21 cellular contexts compared by ENCODE assay signal in genomic region chr14:95153866-95154265, GRCh38. TPM values are rescaled to one million over a fixed set of nuclear protein-coding genes. Genes with fewer than 3 reads are reported as not detected.
DNase-seq lines count a peak whose midpoint lies in the region; ATAC-seq and TF ChIP-seq lines count a peak whose summit lies in the region.
"Had no signal": no experiment of that assay in that cellular context is flagged by ENCODE, and none has a peak within 500 bp of the region (broad histone marks: within the 10 kb centered on the region; RNA-seq: fewer than 3 reads in every experiment).

No MANE protein-coding gene starts in this region.

- DNase-seq in stimulated activated naive CD8-positive, alpha-beta T cell treated with anti-CD3 and anti-CD28 coated beads, Interleukin-15, amount 100 ng/mL, for 72 hours = no peak
- DNase-seq in endodermal cell = no peak
- DNase-seq in stimulated activated CD4-positive, alpha-beta T cell treated with anti-CD3 and anti-CD28 coated beads, Interleukin-2, amount 100 ng/mL, for 24 hours = no peak
- no peak for DNase-seq in CD14-positive monocyte (ENCODE audit: low spot score)
- no peak for DNase-seq in stimulated activated naive CD4-positive, alpha-beta T cell (lab: John Stamatoyannopoulos, UW)
- DNase-seq: activated gamma-delta T cell; amygdala; effector CD8-positive, alpha-beta T cell; GOT3; left lung; NCI-H1417; occipital lobe; stimulated activated CD4-positive, alpha-beta T cell treated with anti-CD3 and anti-CD28 coated beads, Interleukin-15, amount 100 ng/mL, for 24 hours; T1000; thyroid gland had no signal

- peaks cover 66% of the 10 kb centered on the region for H3K4me1 ChIP-seq in Loucy (ENCODE audit: insufficient read depth, low read length, poor library complexity, severe bottlenecking)
- peaks cover 6% of the 10 kb centered on the region for H3K4me1 ChIP-seq in endodermal cell (ENCODE audit: control insufficient read depth, insufficient read depth, low read length)

- H3K4me3 ChIP-seq in Loucy (ENCODE audit: low read length, poor library complexity, severe bottlenecking) (peak overlapping the region; percentile 99), endodermal cell (ENCODE audit: low read length) (peak overlapping the region; percentile 96)
- H3K4me3 ChIP-seq: left lung, right atrium auricular region, SJSA1, thyroid gland had no signal

- H3K36me3 ChIP-seq in Loucy (ENCODE audit: insufficient read depth, low read length) (no peaks in the 10 kb centered on the region), endodermal cell (ENCODE audit: control insufficient read depth, insufficient read depth, low read length) (peaks cover 4% of the 10 kb centered on the region)
- H3K36me3 ChIP-seq: left lung, right atrium auricular region, thyroid gland had no signal

- H2AFZ ChIP-seq in Loucy (ENCODE audit: low read length) = no peak overlapping the region

- intact Hi-C loops in CD14-positive monocyte (cut with micrococcal nuclease) = loop anchor here in 1 of 2 donors (10.0 kb wide), 1 partner anchor 361 kb away; the partner anchor contains the start of gene SYNE3

- H3K9me3 Mint-ChIP-seq in stimulated activated naive CD8-positive, alpha-beta T cell treated with anti-CD3 and anti-CD28 coated beads, Interleukin-15, Interleukin-2, amounts not matched to agents 100 ng/mL and 50 ng/mL, for 24 hours = no peaks in the 10 kb centered on the region
- no peaks in the 10 kb centered on the region for H3K9me3 Mint-ChIP-seq in stimulated activated naive CD8-positive, alpha-beta T cell treated with anti-CD3 and anti-CD28 coated beads, Interleukin-15, amount 100 ng/mL, for 72 hours
- no peaks in the 10 kb centered on the region for H3K9me3 Mint-ChIP-seq in endodermal cell
- H3K9me3 Mint-ChIP-seq in CD14-positive monocyte = no peaks in the 10 kb centered on the region

- H3K27me3 Mint-ChIP-seq in stimulated activated naive CD8-positive, alpha-beta T cell treated with anti-CD3 and anti-CD28 coated beads, Interleukin-15, Interleukin-2, amounts not matched to agents 100 ng/mL and 50 ng/mL, for 24 hours = no peaks in the 10 kb centered on the region
- H3K27me3 Mint-ChIP-seq in stimulated activated naive CD8-positive, alpha-beta T cell treated with anti-CD3 and anti-CD28 coated beads, Interleukin-15, amount 100 ng/mL, for 72 hours = no peaks in the 10 kb centered on the region
- H3K27me3 Mint-ChIP-seq in endodermal cell (ENCODE audit: insufficient read depth) = no peaks in the 10 kb centered on the region
- no peaks in the 10 kb centered on the region for H3K27me3 Mint-ChIP-seq in CD14-positive monocyte (ENCODE audit: low read depth in 3 of 3)

- H3K79me2 ChIP-seq in Loucy (ENCODE audit: insufficient read depth, low read length) = peaks cover 93% of the 10 kb centered on the region

- TF ChIP-seq CTCF in Loucy (conservative IDR thresholded peaks at IDR 0.05; ENCODE audit: low read length) (no peak), endodermal cell (conservative IDR thresholded peaks at IDR 0.05) (no peak), CD14-positive monocyte (IDR thresholded peaks at IDR 0.05) (no peak)

- H3K4me3 Mint-ChIP-seq in stimulated activated naive CD8-positive, alpha-beta T cell treated with anti-CD3 and anti-CD28 coated beads, Interleukin-15, Interleukin-2, amounts not matched to agents 100 ng/mL and 50 ng/mL, for 24 hours = peak overlapping the region; percentile 89
- peak overlapping the region in 1 of 2 donors; percentile 77 for H3K4me3 Mint-ChIP-seq in stimulated activated naive CD8-positive, alpha-beta T cell treated with anti-CD3 and anti-CD28 coated beads, Interleukin-15, amount 100 ng/mL, for 72 hours
- H3K4me3 Mint-ChIP-seq in endodermal cell (no peak overlapping the region), CD14-positive monocyte (no peak overlapping the region)

- peaks cover 76% of the 10 kb centered on the region for H3K4me1 Mint-ChIP-seq in stimulated activated naive CD8-positive, alpha-beta T cell treated with anti-CD3 and anti-CD28 coated beads, Interleukin-15, Interleukin-2, amounts not matched to agents 100 ng/mL and 50 ng/mL, for 24 hours (ENCODE audit: low read depth)
- peaks cover 77% of the 10 kb centered on the region for H3K4me1 Mint-ChIP-seq in stimulated activated naive CD8-positive, alpha-beta T cell treated with anti-CD3 and anti-CD28 coated beads, Interleukin-15, amount 100 ng/mL, for 72 hours
- H3K4me1 Mint-ChIP-seq in endodermal cell = peaks cover 42% of the 10 kb centered on the region
- H3K4me1 Mint-ChIP-seq in CD14-positive monocyte = peaks cover 74% of the 10 kb centered on the region

- WGBS in endodermal cell (ENCODE audit: insufficient coverage in 1 of 2, insufficient read length in 1 of 2), 2 experiments = 94 to 97% methylated on average over 3 to 4 of the region's 4 CpGs

- no peaks in the 10 kb centered on the region for H3K9me3 ChIP-seq in Loucy (ENCODE audit: insufficient read depth, low read depth, low read length)
- H3K9me3 ChIP-seq in endodermal cell (ENCODE audit: control insufficient read depth, low read length) = no peaks in the 10 kb centered on the region
- H3K9me3 ChIP-seq: left lung, right atrium auricular region, SJSA1, thyroid gland had no signal

- H3K36me3 Mint-ChIP-seq in stimulated activated naive CD8-positive, alpha-beta T cell treated with anti-CD3 and anti-CD28 coated beads, Interleukin-15, Interleukin-2, amounts not matched to agents 100 ng/mL and 50 ng/mL, for 24 hours (ENCODE audit: low read depth) = peaks cover 17% of the 10 kb centered on the region
- H3K36me3 Mint-ChIP-seq in endodermal cell (ENCODE audit: low read depth) = peaks cover 4% of the 10 kb centered on the region
- H3K36me3 Mint-ChIP-seq in CD14-positive monocyte = peaks cover 2 to 6% of the 10 kb centered on the region in 2 donors

- no peaks in the 10 kb centered on the region; the same call in 1 of the 2 replicates for H3F3A ChIP-seq in Loucy (ENCODE audit: low read depth)

- H3K9me2 ChIP-seq in Loucy (replicated peaks; ENCODE audit: low read depth, low read length) = no peaks in the 10 kb centered on the region

- H3K27me3 ChIP-seq in Loucy (ENCODE audit: insufficient read depth, low read length, poor library complexity, severe bottlenecking) = no peaks in the 10 kb centered on the region
- H3K27me3 ChIP-seq in endodermal cell (ENCODE audit: control insufficient read depth, insufficient read depth, low read length, poor library complexity, severe bottlenecking) = no peaks in the 10 kb centered on the region
- H3K27me3 ChIP-seq: left lung, right atrium auricular region, SJSA1, thyroid gland had no signal

- no peak overlapping the region for H3K27ac ChIP-seq in endodermal cell (ENCODE audit: low read depth, low read length)
- H3K27ac ChIP-seq: left lung, right atrium auricular region, SJSA1 had no signal

- no peak for ATAC-seq in stimulated activated naive CD8-positive, alpha-beta T cell treated with anti-CD3 and anti-CD28 coated beads, Interleukin-15, amount 100 ng/mL, for 72 hours
- no peak for ATAC-seq in GM18498 (IDR thresholded peaks at IDR 0.05; ENCODE audit: unreplicated experiment)
- ATAC-seq: activated CD4-positive, CD25-positive, alpha-beta regulatory T cell treated with anti-CD3 and anti-CD28 coated beads, Interleukin-2, amount 50 U/mL, for 24 hours; left lung had no signal

- H3K27ac Mint-ChIP-seq in stimulated activated naive CD8-positive, alpha-beta T cell treated with anti-CD3 and anti-CD28 coated beads, Interleukin-15, Interleukin-2, amounts not matched to agents 100 ng/mL and 50 ng/mL, for 24 hours = no peak overlapping the region
- H3K27ac Mint-ChIP-seq in stimulated activated naive CD8-positive, alpha-beta T cell treated with anti-CD3 and anti-CD28 coated beads, Interleukin-15, amount 100 ng/mL, for 72 hours = no peak overlapping the region
- H3K27ac Mint-ChIP-seq in endodermal cell = no peak overlapping the region
- H3K27ac Mint-ChIP-seq in CD14-positive monocyte = peak overlapping the region in 3 of 7 donors; percentile 8 to 49 (median 32)

- H4K20me1 ChIP-seq in Loucy (ENCODE audit: insufficient read depth, low read length, poor library complexity, severe bottlenecking) = peaks cover 73% of the 10 kb centered on the region

- H3K9ac ChIP-seq in Loucy (ENCODE audit: low read depth, low read length, poor library complexity, severe bottlenecking) (peak overlapping the region; percentile 25), endodermal cell (ENCODE audit: extremely low read depth, low read length, poor library complexity, severe bottlenecking) (no peak overlapping the region)

- peak overlapping the region; percentile 97 for H3K4me2 ChIP-seq in Loucy (ENCODE audit: low read depth, low read length, poor library complexity, severe bottlenecking)

RNA-seq across cellular contexts. Expression of gene DICER1, which starts 3.5 kb away (rescaled TPM):
- total RNA-seq in endodermal cell = 10 to 100 TPM; 66.1 to 69.2 TPM
- 53.6 TPM for polyA plus RNA-seq in endodermal cell (2013, experiment 1 of 2)
- polyA plus RNA-seq in endodermal cell (2013, experiment 2 of 2) = 53.5 TPM
- 10 to 100 TPM; 26.5 to 38.4 TPM for polyA plus RNA-seq in CD14-positive monocyte
